Comparison of ENCODE assay signal across 14 cellular contexts in genomic region chr11:110991621-110992355, GRCh38.
A peak's percentile ranks its signal among the peaks of the same experiment; 100 is the strongest.
DNase-seq lines count a peak whose midpoint lies in the region; ATAC-seq and TF ChIP-seq lines count a peak whose summit lies in the region.
"Had no signal": no experiment of that assay in that cellular context is flagged by ENCODE, and none has a peak within 500 bp of the region (broad histone marks: within the 10 kb centered on the region; RNA-seq: fewer than 3 reads in every experiment).

No MANE protein-coding gene starts in this region.

- H3K4me1 ChIP-seq in GM23338 (ENCODE audit: insufficient read depth) (no peaks in the 10 kb centered on the region), skeletal muscle tissue (ENCODE audit: control insufficient read depth in 3 of 3, insufficient read depth in 3 of 3, low read length in 3 of 3) (peaks cover 0 to 3% (median 0%) of the 10 kb centered on the region in 3 donors)
- H3K4me1 ChIP-seq: prostate gland had no signal

- POLR2A ChIA-PET in RWPE1 (lab: Yijun Ruan, JAX; ENCODE audit: low non-redundant PET), result no interaction called here

- H3K9ac ChIP-seq in skeletal muscle tissue (ENCODE audit: low read depth in 1 of 3, low read length in 3 of 3), result no peak overlapping the region

- no peaks in the 10 kb centered on the region for H3K9me2 ChIP-seq in GM23338 (ENCODE audit: insufficient read depth)

- H3K4me1 Mint-ChIP-seq in GM23338, result peaks cover 6% of the 10 kb centered on the region
- H3K4me1 Mint-ChIP-seq in mesothelial cell of epicardium, result peaks cover 5% of the 10 kb centered on the region

- 0 out of 2 replicates have a peak overlapping the region, but pooled peaks have one; percentile 10 for H2AFZ ChIP-seq in GM23338

- H3K9me3 Mint-ChIP-seq in GM23338, result no peaks in the 10 kb centered on the region
- no peaks in the 10 kb centered on the region for H3K9me3 Mint-ChIP-seq in mesothelial cell of epicardium
- H3K9me3 Mint-ChIP-seq: activated naive CD4-positive, alpha-beta T cell treated with anti-CD3 and anti-CD28 coated beads, Interleukin-2, amount 50 U/mL, for 72 hours; CD8-positive, alpha-beta T cell had no signal

- H3K36me3 ChIP-seq in GM23338 (ENCODE audit: insufficient read depth), result no peaks in the 10 kb centered on the region
- no peaks in the 10 kb centered on the region for H3K36me3 ChIP-seq in skeletal muscle tissue (ENCODE audit: control insufficient read depth in 3 of 3, insufficient read depth in 3 of 3, low read length in 3 of 3)
- H3K36me3 ChIP-seq: prostate gland had no signal

- H3K4me3 ChIP-seq in GM23338, result no peak overlapping the region
- H3K4me3 ChIP-seq in astrocyte of the cerebellum (ENCODE audit: low read depth, low read length), result no peak overlapping the region
- no peak overlapping the region for H3K4me3 ChIP-seq in skeletal muscle tissue (ENCODE audit: low read length in 3 of 3)
- H3K4me3 ChIP-seq: prostate gland had no signal

- H3K27me3 ChIP-seq in GM23338 (ENCODE audit: insufficient read depth) (no peaks in the 10 kb centered on the region), skeletal muscle tissue (ENCODE audit: control insufficient read depth in 3 of 3, insufficient read depth in 3 of 3, low read length in 3 of 3) (no peaks in the 10 kb centered on the region)

- TF ChIP-seq CTCF in GM23338 (conservative IDR thresholded peaks at IDR 0.05; ENCODE audit: low read depth in 2 of 2) (no peak), astrocyte of the cerebellum (IDR thresholded peaks at IDR 0.05; ENCODE audit: low read depth, low read length, missing control alignments) (no peak), mesothelial cell of epicardium (IDR thresholded peaks at IDR 0.05; ENCODE audit: unreplicated experiment) (no peak), RWPE1 (conservative IDR thresholded peaks at IDR 0.05; ENCODE audit: low read depth) (no peak)

- ATAC-seq in GM23338, result no peak
- ATAC-seq in GM18867 (IDR thresholded peaks at IDR 0.05; ENCODE audit: unreplicated experiment), result no peak
- ATAC-seq: activated naive CD4-positive, alpha-beta T cell treated with anti-CD3 and anti-CD28 coated beads, Interleukin-2, amount 50 U/mL, for 72 hours; CD8-positive, alpha-beta T cell had no signal

- H3K27ac Mint-ChIP-seq in GM23338 (no peak overlapping the region), mesothelial cell of epicardium (no peak overlapping the region)
- H3K27ac Mint-ChIP-seq: CD8-positive, alpha-beta T cell had no signal

- no peak overlapping the region for H3K4me2 ChIP-seq in GM23338

- no peaks in the 10 kb centered on the region for H3F3A ChIP-seq in GM23338 (replicated peaks; ENCODE audit: low read depth)

- H3K27ac ChIP-seq in GM23338 (ENCODE audit: low read depth), result no peak overlapping the region
- H3K27ac ChIP-seq in skeletal muscle tissue (ENCODE audit: low read depth, low read length), result peak overlapping the region; percentile 10
- H3K27ac ChIP-seq in RWPE1, result no peak overlapping the region
- H3K27ac ChIP-seq: prostate gland had no signal

- H3K9me3 ChIP-seq in skeletal muscle tissue (ENCODE audit: control insufficient read depth in 3 of 3, low read length in 3 of 3), result no peaks in the 10 kb centered on the region
- H3K9me3 ChIP-seq: prostate gland had no signal

- H3K27me3 Mint-ChIP-seq in GM23338 (ENCODE audit: insufficient read depth, low read depth, poor library complexity) (peaks cover 6% of the 10 kb centered on the region), mesothelial cell of epicardium (ENCODE audit: low read depth) (peaks cover 5% of the 10 kb centered on the region)

- no peaks in the 10 kb centered on the region for H4K20me1 ChIP-seq in GM23338 (replicated peaks; ENCODE audit: insufficient read depth)

- in situ Hi-C loops in astrocyte of the cerebellum (cut with HindIII; ENCODE audit: low sequenced_read_pairs), result no loop called here

- CTCF ChIA-PET in RWPE1 (lab: Yijun Ruan, JAX), result interaction anchor here (0.8 kb wide), 1 partner anchor 17 kb away, joined by 3 read pairs; no protein-coding TSS in a partner anchor

- no peaks in the 10 kb centered on the region for H3K79me2 ChIP-seq in GM23338 (replicated peaks; ENCODE audit: insufficient read depth)

- H3K4me3 Mint-ChIP-seq in GM23338, result no peak overlapping the region
- H3K4me3 Mint-ChIP-seq in mesothelial cell of epicardium, result no peak overlapping the region
- H3K4me3 Mint-ChIP-seq: CD8-positive, alpha-beta T cell had no signal

- no peaks in the 10 kb centered on the region for H3K36me3 Mint-ChIP-seq in GM23338 (ENCODE audit: low read depth)
- no peaks in the 10 kb centered on the region for H3K36me3 Mint-ChIP-seq in mesothelial cell of epicardium
- H3K36me3 Mint-ChIP-seq: activated naive CD4-positive, alpha-beta T cell treated with anti-CD3 and anti-CD28 coated beads, Interleukin-2, amount 50 U/mL, for 72 hours; CD8-positive, alpha-beta T cell had no signal

- DNase-seq in GM23338 (ENCODE audit: low spot score), result no peak
- DNase-seq in astrocyte of the cerebellum (ENCODE audit: low read depth), result peak; percentile 53
- DNase-seq in hippocampal formation (lab: John Stamatoyannopoulos, UW), result peak; percentile 24 to 36
- DNase-seq in mesothelial cell of epicardium (ENCODE audit: low spot score in 2 of 2, unreplicated experiment in 2 of 2), result no peak
- no peak for DNase-seq in DMS114 treated with DMSO at 0.1 percent for 48 hours (lab: John Stamatoyannopoulos, UW; ENCODE audit: unreplicated experiment)
- DNase-seq in RWPE1 (ENCODE audit: low spot score), result no peak
- DNase-seq: CD8-positive, alpha-beta T cell; effector CD4-positive, alpha-beta T cell; GOT3; NCI-H446 had no signal

TF ChIP-seq in GM23338, 12 proteins besides CTCF, POLR2A, EP300 and RAD21 (continues in another document):
- no peak for TF ChIP-seq JUNB (IDR thresholded peaks at IDR 0.05; ENCODE audit: unreplicated experiment)
- no peak for TF ChIP-seq ZNF114 (CRISPR knock-in tag; IDR thresholded peaks at IDR 0.05)
- no peak for TF ChIP-seq CREB1 (CRISPR knock-in tag; IDR thresholded peaks at IDR 0.05; ENCODE audit: low read depth)
- no peak for TF ChIP-seq EZH2phosphoT487 (IDR thresholded peaks at IDR 0.05; ENCODE audit: unreplicated experiment)
- TF ChIP-seq, protein P1, sequence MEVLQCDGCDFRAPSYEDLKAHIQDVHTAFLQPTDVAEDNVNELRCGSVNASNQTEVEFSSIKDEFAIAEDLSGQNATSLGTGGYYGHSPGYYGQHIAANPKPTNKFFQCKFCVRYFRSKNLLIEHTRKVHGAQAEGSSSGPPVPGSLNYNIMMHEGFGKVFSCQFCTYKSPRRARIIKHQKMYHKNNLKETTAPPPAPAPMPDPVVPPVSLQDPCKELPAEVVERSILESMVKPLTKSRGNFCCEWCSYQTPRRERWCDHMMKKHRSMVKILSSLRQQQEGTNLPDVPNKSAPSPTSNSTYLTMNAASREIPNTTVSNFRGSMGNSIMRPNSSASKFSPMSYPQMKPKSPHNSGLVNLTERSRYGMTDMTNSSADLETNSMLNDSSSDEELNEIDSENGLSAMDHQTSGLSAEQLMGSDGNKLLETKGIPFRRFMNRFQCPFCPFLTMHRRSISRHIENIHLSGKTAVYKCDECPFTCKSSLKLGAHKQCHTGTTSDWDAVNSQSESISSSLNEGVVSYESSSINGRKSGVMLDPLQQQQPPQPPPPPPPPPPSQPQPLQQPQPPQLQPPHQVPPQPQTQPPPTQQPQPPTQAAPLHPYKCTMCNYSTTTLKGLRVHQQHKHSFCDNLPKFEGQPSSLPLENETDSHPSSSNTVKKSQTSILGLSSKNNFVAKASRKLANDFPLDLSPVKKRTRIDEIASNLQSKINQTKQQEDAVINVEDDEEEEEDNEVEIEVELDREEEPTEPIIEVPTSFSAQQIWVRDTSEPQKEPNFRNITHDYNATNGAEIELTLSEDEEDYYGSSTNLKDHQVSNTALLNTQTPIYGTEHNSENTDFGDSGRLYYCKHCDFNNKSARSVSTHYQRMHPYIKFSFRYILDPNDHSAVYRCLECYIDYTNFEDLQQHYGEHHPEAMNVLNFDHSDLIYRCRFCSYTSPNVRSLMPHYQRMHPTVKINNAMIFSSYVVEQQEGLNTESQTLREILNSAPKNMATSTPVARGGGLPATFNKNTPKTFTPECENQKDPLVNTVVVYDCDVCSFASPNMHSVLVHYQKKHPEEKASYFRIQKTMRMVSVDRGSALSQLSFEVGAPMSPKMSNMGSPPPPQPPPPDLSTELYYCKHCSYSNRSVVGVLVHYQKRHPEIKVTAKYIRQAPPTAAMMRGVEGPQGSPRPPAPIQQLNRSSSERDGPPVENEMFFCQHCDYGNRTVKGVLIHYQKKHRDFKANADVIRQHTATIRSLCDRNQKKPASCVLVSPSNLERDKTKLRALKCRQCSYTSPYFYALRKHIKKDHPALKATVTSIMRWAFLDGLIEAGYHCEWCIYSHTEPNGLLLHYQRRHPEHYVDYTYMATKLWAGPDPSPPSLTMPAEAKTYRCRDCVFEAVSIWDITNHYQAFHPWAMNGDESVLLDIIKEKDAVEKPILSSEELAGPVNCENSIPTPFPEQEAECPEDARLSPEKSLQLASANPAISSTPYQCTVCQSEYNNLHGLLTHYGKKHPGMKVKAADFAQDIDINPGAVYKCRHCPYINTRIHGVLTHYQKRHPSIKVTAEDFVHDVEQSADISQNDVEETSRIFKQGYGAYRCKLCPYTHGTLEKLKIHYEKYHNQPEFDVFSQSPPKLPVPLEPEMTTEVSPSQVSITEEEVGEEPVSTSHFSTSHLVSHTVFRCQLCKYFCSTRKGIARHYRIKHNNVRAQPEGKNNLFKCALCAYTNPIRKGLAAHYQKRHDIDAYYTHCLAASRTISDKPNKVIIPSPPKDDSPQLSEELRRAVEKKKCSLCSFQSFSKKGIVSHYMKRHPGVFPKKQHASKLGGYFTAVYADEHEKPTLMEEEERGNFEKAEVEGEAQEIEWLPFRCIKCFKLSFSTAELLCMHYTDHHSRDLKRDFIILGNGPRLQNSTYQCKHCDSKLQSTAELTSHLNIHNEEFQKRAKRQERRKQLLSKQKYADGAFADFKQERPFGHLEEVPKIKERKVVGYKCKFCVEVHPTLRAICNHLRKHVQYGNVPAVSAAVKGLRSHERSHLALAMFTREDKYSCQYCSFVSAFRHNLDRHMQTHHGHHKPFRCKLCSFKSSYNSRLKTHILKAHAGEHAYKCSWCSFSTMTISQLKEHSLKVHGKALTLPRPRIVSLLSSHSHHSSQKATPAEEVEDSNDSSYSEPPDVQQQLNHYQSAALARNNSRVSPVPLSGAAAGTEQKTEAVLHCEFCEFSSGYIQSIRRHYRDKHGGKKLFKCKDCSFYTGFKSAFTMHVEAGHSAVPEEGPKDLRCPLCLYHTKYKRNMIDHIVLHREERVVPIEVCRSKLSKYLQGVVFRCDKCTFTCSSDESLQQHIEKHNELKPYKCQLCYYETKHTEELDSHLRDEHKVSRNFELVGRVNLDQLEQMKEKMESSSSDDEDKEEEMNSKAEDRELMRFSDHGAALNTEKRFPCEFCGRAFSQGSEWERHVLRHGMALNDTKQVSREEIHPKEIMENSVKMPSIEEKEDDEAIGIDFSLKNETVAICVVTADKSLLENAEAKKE (CRISPR knock-in tag; IDR thresholded peaks at IDR 0.05), result no peak
- TF ChIP-seq NANOG (IDR thresholded peaks at IDR 0.05; ENCODE audit: borderline replicate concordance), result no peak

Comparison
In these comparisons a context has a peak if more than half of its experiments do, and no peak if none do; other contexts are left out.
1. DNase-seq: peak in astrocyte of the cerebellum (single experiment) and hippocampal formation (2 of 2); none in GM23338 (single experiment), mesothelial cell of epicardium (0 of 2), DMS114 treated with DMSO at 0.1 percent for 48 hours (single experiment) and RWPE1 (single experiment).